ENCODE assay signal across 8 cellular contexts in the genomic region with DNA sequence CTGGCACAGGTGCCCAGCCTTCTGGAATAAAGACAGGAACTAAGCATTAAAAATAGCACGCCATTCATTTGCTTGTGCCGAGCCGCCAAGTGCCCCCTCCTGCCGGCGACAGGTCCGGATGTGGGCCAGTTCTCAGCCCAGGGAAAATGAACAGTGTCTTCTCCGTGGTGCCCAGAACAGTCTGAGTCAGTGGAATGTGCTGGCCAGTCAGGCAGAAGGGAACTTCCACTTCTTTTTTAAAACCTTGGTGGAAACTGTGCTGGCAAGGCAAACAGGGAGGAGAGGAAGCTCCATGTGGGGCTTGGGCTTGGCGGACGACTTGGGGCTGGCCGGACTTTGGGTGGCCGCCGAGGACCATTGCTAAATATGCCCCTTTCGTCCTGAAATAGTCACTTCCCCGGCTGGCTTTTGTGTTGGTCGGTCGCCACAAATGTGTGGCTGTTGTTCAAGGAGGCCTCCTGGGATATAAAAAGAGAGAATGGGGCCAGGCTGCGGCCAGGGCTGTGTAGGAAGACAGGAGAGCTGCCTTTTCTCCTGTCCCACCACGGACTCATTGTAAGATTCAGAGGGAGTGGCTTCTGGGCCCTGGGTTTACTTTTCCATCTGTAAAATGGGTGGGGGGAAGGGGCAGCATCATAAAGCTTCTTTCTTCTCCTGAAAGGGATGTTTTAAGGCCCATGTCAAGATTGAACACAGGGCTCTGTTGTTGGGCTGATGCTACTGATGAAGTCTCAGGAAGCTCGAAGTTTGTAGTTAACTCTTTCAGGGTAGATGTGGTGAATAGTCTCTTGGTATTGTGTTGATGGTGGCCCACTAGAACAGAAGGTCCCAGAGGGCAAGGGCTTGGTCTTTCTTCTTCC.
DNase-seq lines count a peak whose midpoint lies in the region; ATAC-seq and TF ChIP-seq lines count a peak whose summit lies in the region.

No MANE protein-coding gene starts in this region.

- DNase-seq in activated B cell treated with CpG ODN at 0.5 μM for 24 hours (no peak), fibroblast of pulmonary artery (ENCODE audit: low read depth) (peak; percentile 69), omental fat pad (ENCODE audit: low spot score) (no peak), type B pancreatic cell (ENCODE audit: extremely low spot score, unreplicated experiment) (no peak), RKO (ENCODE audit: low spot score) (no peak)
- no peak for DNase-seq in effector memory CD4-positive, alpha-beta T cell

- H3K36me3 Mint-ChIP-seq in activated B cell treated with CpG ODN at 0.5 μM for 24 hours (ENCODE audit: low read depth) (peaks cover 9% of the 10 kb centered on the region), type B pancreatic cell (no peaks in the 10 kb centered on the region)

- peak overlapping the region; percentile 35 for H3K27ac Mint-ChIP-seq in activated B cell treated with CpG ODN at 0.5 μM for 24 hours
- H3K27ac Mint-ChIP-seq in type B pancreatic cell: no peak overlapping the region

- intact Hi-C loops in activated B cell treated with CpG ODN at 0.5 μM for 24 hours (cut with micrococcal nuclease): no loop called here

- no peak for TF ChIP-seq CTCF in activated B cell treated with CpG ODN at 0.5 μM for 24 hours (IDR thresholded peaks at IDR 0.05)
- TF ChIP-seq CTCF in fibroblast of pulmonary artery (IDR thresholded peaks at IDR 0.05; ENCODE audit: low read length, missing control alignments): no peak
- TF ChIP-seq CTCF in omental fat pad (IDR thresholded peaks at IDR 0.05): no peak
- no peak for TF ChIP-seq CTCF in type B pancreatic cell (conservative IDR thresholded peaks at IDR 0.05)

- POLR2A ChIA-PET in activated B cell treated with CpG ODN at 0.5 μM for 24 hours (lab: Charles Lee): interaction anchor here (1.0 kb wide), 1 partner anchor 11 kb away, joined by 4 read pairs; no protein-coding TSS in a partner anchor

- H3K27me3 ChIP-seq in effector memory CD4-positive, alpha-beta T cell (replicated peaks; ENCODE audit: control insufficient read depth, insufficient read depth, low read length, poor library complexity, severe bottlenecking): no peaks in the 10 kb centered on the region

- H3K27me3 Mint-ChIP-seq in activated B cell treated with CpG ODN at 0.5 μM for 24 hours (no peaks in the 10 kb centered on the region), type B pancreatic cell (no peaks in the 10 kb centered on the region)

- no peaks in the 10 kb centered on the region for H3K4me1 ChIP-seq in effector memory CD4-positive, alpha-beta T cell (ENCODE audit: control insufficient read depth, insufficient read depth, low read length, poor library complexity, severe bottlenecking)

- no peaks in the 10 kb centered on the region for H3K36me3 ChIP-seq in effector memory CD4-positive, alpha-beta T cell (ENCODE audit: control insufficient read depth, insufficient read depth, low read length)

- peaks cover 47% of the 10 kb centered on the region for H3K4me1 Mint-ChIP-seq in activated B cell treated with CpG ODN at 0.5 μM for 24 hours
- H3K4me1 Mint-ChIP-seq in type B pancreatic cell (ENCODE audit: unreplicated experiment): peaks cover 19% of the 10 kb centered on the region

- ATAC-seq in GM18868 (IDR thresholded peaks at IDR 0.05; ENCODE audit: unreplicated experiment): peak; percentile 66
- ATAC-seq in activated B cell treated with CpG ODN at 0.5 μM for 24 hours (ENCODE audit: low read depth): peak; percentile 28
- peak; percentile 75 for ATAC-seq in omental fat pad (ENCODE audit: low FRiP score)
- ATAC-seq in HG03280 (IDR thresholded peaks at IDR 0.05; ENCODE audit: unreplicated experiment): no peak

- CTCF ChIA-PET in activated B cell treated with CpG ODN at 0.5 μM for 24 hours (lab: Charles Lee): no interaction called here

- H3K4me3 Mint-ChIP-seq in activated B cell treated with CpG ODN at 0.5 μM for 24 hours: no peak overlapping the region
- H3K4me3 Mint-ChIP-seq in type B pancreatic cell: no peak overlapping the region

- H3K27ac ChIP-seq in effector memory CD4-positive, alpha-beta T cell (ENCODE audit: insufficient read depth, low read length, poor library complexity, severe bottlenecking): no peak overlapping the region

- H3K9me3 ChIP-seq in effector memory CD4-positive, alpha-beta T cell (ENCODE audit: control insufficient read depth, low read length): no peaks in the 10 kb centered on the region

- H3K9me3 Mint-ChIP-seq in activated B cell treated with CpG ODN at 0.5 μM for 24 hours: no peaks in the 10 kb centered on the region
- H3K9me3 Mint-ChIP-seq in type B pancreatic cell: no peaks in the 10 kb centered on the region

- no peak overlapping the region for H3K4me3 ChIP-seq in fibroblast of pulmonary artery (replicated peaks; ENCODE audit: low read depth, low read length)
- no peak overlapping the region for H3K4me3 ChIP-seq in effector memory CD4-positive, alpha-beta T cell (ENCODE audit: insufficient read depth, low read depth, low read length, poor library complexity, severe bottlenecking)
